ENCODE assay signal across 27 cellular contexts in the genomic region with DNA sequence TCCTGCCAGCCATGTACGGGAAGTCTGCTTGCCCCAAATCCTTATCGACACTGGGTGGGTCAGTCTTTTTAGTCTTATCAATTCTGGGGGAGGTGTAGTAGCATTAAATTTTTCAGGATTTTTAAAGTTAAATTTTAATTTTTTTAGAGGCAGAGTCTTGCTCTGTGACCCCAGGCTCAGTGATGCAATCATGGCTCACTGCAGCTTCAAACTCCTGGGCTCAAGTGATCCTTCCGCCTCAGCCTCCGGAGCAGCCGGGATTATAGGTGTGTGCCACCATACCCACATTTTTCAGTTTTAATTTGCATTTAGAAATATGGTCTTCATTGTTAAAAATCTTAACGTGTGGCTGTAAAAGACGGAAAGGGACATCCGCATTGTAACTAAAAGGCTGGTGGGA. TPM values are rescaled to one million over a fixed set of nuclear protein-coding genes. Genes with fewer than 3 reads are reported as not detected.
A peak's percentile ranks its signal among the peaks of the same experiment; 100 is the strongest.
DNase-seq lines count a peak whose midpoint lies in the region; ATAC-seq and TF ChIP-seq lines count a peak whose summit lies in the region.
"Had no signal": no experiment of that assay in that cellular context is flagged by ENCODE, and none has a peak within 500 bp of the region (broad histone marks: within the 10 kb centered on the region; RNA-seq: fewer than 3 reads in every experiment).

No MANE protein-coding gene starts in this region.

- no peak overlapping the region for H2AFZ ChIP-seq in GM23338

- H3K36me3 Mint-ChIP-seq in GM23338 (ENCODE audit: low read depth) (peaks cover 13% of the 10 kb centered on the region), WTC11 (peaks cover 10% of the 10 kb centered on the region)
- H3K36me3 Mint-ChIP-seq in activated CD4-positive, alpha-beta T cell treated with anti-CD3 and anti-CD28 coated beads, Interleukin-2, amount 10 ng/mL, durations not matched to agents 7 days and 5 days (ENCODE audit: low read depth), result no peaks in the 10 kb centered on the region
- H3K36me3 Mint-ChIP-seq: CD14-positive monocyte; CD4-positive, alpha-beta memory T cell; CD4-positive, CD25-positive, alpha-beta regulatory T cell had no signal

- no peak overlapping the region for H3K9ac ChIP-seq in subcutaneous abdominal adipose tissue (ENCODE audit: low read length in 5 of 5)
- H3K9ac ChIP-seq: BLaER1 had no signal

- H3K4me3 Mint-ChIP-seq in GM23338 (no peak overlapping the region), WTC11 (no peak overlapping the region)
- no peak overlapping the region for H3K4me3 Mint-ChIP-seq in activated CD4-positive, alpha-beta T cell treated with anti-CD3 and anti-CD28 coated beads, Interleukin-2, amount 10 ng/mL, durations not matched to agents 7 days and 5 days
- H3K4me3 Mint-ChIP-seq: CD14-positive monocyte; CD4-positive, alpha-beta memory T cell; CD4-positive, CD25-positive, alpha-beta regulatory T cell; CD8-positive, alpha-beta memory T cell had no signal

- H3K27me3 ChIP-seq in GM23338 (ENCODE audit: insufficient read depth), result no peaks in the 10 kb centered on the region
- no peaks in the 10 kb centered on the region for H3K27me3 ChIP-seq in subcutaneous abdominal adipose tissue (ENCODE audit: control insufficient read depth in 5 of 5, insufficient read depth in 4 of 5, low read length in 5 of 5)
- H3K27me3 ChIP-seq: BLaER1 had no signal

- H3K79me2 ChIP-seq in GM23338 (replicated peaks; ENCODE audit: insufficient read depth), result no peaks in the 10 kb centered on the region

- no peak overlapping the region for H3K4me3 ChIP-seq in GM23338
- no peak overlapping the region for H3K4me3 ChIP-seq in subcutaneous abdominal adipose tissue (ENCODE audit: low read depth in 1 of 5, low read length in 5 of 5)
- H3K4me3 ChIP-seq: BLaER1, GM12878 had no signal

- peak overlapping the region; percentile 13; the same call in 1 of the 2 replicates for H3K4me2 ChIP-seq in GM23338
- H3K4me2 ChIP-seq: BLaER1 had no signal

- H3K4me1 Mint-ChIP-seq in GM23338, result peaks cover 47% of the 10 kb centered on the region
- peaks cover 56% of the 10 kb centered on the region for H3K4me1 Mint-ChIP-seq in WTC11
- H3K4me1 Mint-ChIP-seq in activated CD4-positive, alpha-beta T cell treated with anti-CD3 and anti-CD28 coated beads, Interleukin-2, amount 10 ng/mL, durations not matched to agents 7 days and 5 days, result no peaks in the 10 kb centered on the region
- H3K4me1 Mint-ChIP-seq: CD14-positive monocyte; CD4-positive, alpha-beta memory T cell; CD4-positive, CD25-positive, alpha-beta regulatory T cell; CD8-positive, alpha-beta memory T cell had no signal

- H3K9me3 ChIP-seq in subcutaneous abdominal adipose tissue (ENCODE audit: control insufficient read depth in 5 of 5, low read length in 5 of 5), result no peaks in the 10 kb centered on the region
- H3K9me3 ChIP-seq: BE2C, BLaER1 had no signal

- 0 out of 2 replicates have a peak, but pooled peaks cover 5% of the 10 kb centered on the region for H3K9me2 ChIP-seq in GM23338 (ENCODE audit: insufficient read depth)

- H3F3A ChIP-seq in GM23338 (replicated peaks; ENCODE audit: low read depth), result no peaks in the 10 kb centered on the region

- peaks cover 26% of the 10 kb centered on the region for H3K4me1 ChIP-seq in GM23338 (ENCODE audit: insufficient read depth)
- peaks cover 4 to 23% (median 11%) of the 10 kb centered on the region in 5 donors for H3K4me1 ChIP-seq in subcutaneous abdominal adipose tissue (ENCODE audit: control insufficient read depth in 5 of 5, insufficient read depth in 5 of 5, low read length in 5 of 5)
- H3K4me1 ChIP-seq: BE2C, BLaER1 had no signal

- POLR2A ChIA-PET in WTC11 (lab: Charles Lee), result interaction anchor here (0.7 kb wide), 2 partner anchors 221 to 915 kb away, joined by 3 to 4 read pairs; no protein-coding TSS in a partner anchor
- POLR2A ChIA-PET in activated CD4-positive, alpha-beta T cell treated with anti-CD3 and anti-CD28 coated beads, Interleukin-2, amount 10 ng/mL, durations not matched to agents 7 days and 5 days (lab: Charles Lee), result no interaction called here

- H3K9me3 Mint-ChIP-seq in GM23338 (peaks cover 17% of the 10 kb centered on the region), WTC11 (peaks cover 32% of the 10 kb centered on the region)
- no peaks in the 10 kb centered on the region for H3K9me3 Mint-ChIP-seq in activated CD4-positive, alpha-beta T cell treated with anti-CD3 and anti-CD28 coated beads, Interleukin-2, amount 10 ng/mL, durations not matched to agents 7 days and 5 days
- H3K9me3 Mint-ChIP-seq: CD14-positive monocyte; CD8-positive, alpha-beta memory T cell had no signal

- no peaks in the 10 kb centered on the region for H4K20me1 ChIP-seq in GM23338 (replicated peaks; ENCODE audit: insufficient read depth)
- H4K20me1 ChIP-seq: BLaER1 had no signal

- CTCF ChIA-PET in WTC11 (lab: Charles Lee), result interaction anchor here (1.2 to 1.6 kb wide), 3 partner anchors 69 to 187 kb away, joined by 3 to 10 read pairs (median 9); partner anchors contain the start of gene RRBP1
- CTCF ChIA-PET in activated CD4-positive, alpha-beta T cell treated with anti-CD3 and anti-CD28 coated beads, Interleukin-2, amount 10 ng/mL, durations not matched to agents 7 days and 5 days (lab: Charles Lee), result interaction anchor here (0.7 to 1.1 kb wide), 2 partner anchors 69 to 144 kb away, joined by 3 read pairs; partner anchors contain the start of gene RRBP1

- H3K27ac ChIP-seq in GM23338 (ENCODE audit: low read depth), result no peak overlapping the region
- peak overlapping the region; percentile 26 for H3K27ac ChIP-seq in subcutaneous abdominal adipose tissue (ENCODE audit: low read depth, low read length)
- H3K27ac ChIP-seq: BLaER1 had no signal

- H3K27ac Mint-ChIP-seq in GM23338, result no peak overlapping the region
- H3K27ac Mint-ChIP-seq in WTC11, result no peak overlapping the region
- no peak overlapping the region for H3K27ac Mint-ChIP-seq in activated CD4-positive, alpha-beta T cell treated with anti-CD3 and anti-CD28 coated beads, Interleukin-2, amount 10 ng/mL, durations not matched to agents 7 days and 5 days
- H3K27ac Mint-ChIP-seq: CD14-positive monocyte; CD4-positive, alpha-beta memory T cell; CD8-positive, alpha-beta memory T cell had no signal

- no peak for TF ChIP-seq CTCF in GM23338 (conservative IDR thresholded peaks at IDR 0.05; ENCODE audit: low read depth in 2 of 2)
- TF ChIP-seq CTCF in WTC11 (IDR thresholded peaks at IDR 0.05), result no peak

- ATAC-seq in GM23338, result no peak
- ATAC-seq in WTC11, result no peak
- no peak for ATAC-seq in HG03354 (IDR thresholded peaks at IDR 0.05; ENCODE audit: poor library complexity, severe bottlenecking, unreplicated experiment)
- ATAC-seq: GM12878 had no signal

- H3K36me3 ChIP-seq in GM23338 (ENCODE audit: insufficient read depth) (no peaks in the 10 kb centered on the region), subcutaneous abdominal adipose tissue (ENCODE audit: control insufficient read depth in 5 of 5, insufficient read depth in 5 of 5, low read length in 5 of 5) (no peaks in the 10 kb centered on the region)
- H3K36me3 ChIP-seq: BE2C, BLaER1 had no signal

- DNase-seq in GM23338 (ENCODE audit: low spot score), result no peak
- DNase-seq in WTC11 (ENCODE audit: low spot score), result no peak
- no peak for DNase-seq in activated CD4-positive, alpha-beta T cell treated with anti-CD3 and anti-CD28 coated beads, Interleukin-2, amount 10 ng/mL, durations not matched to agents 7 days and 5 days
- DNase-seq: 8988T; ACHN; BE2C; C1 segment of cervical spinal cord; CD4-positive, alpha-beta memory T cell; CD4-positive, CD25-positive, alpha-beta regulatory T cell; CD8-positive, alpha-beta memory T cell; COR-L47; DMS 273 treated with DMSO at 0.1 percent for 48 hours; DMS153; DMS53; DMS79; DND-41; EL; GDM1 had no signal

- H3K27me3 Mint-ChIP-seq in GM23338 (ENCODE audit: insufficient read depth, low read depth, poor library complexity) (peaks cover 9% of the 10 kb centered on the region), WTC11 (ENCODE audit: low read depth) (peaks cover 29% of the 10 kb centered on the region)
- H3K27me3 Mint-ChIP-seq in activated CD4-positive, alpha-beta T cell treated with anti-CD3 and anti-CD28 coated beads, Interleukin-2, amount 10 ng/mL, durations not matched to agents 7 days and 5 days, result peaks cover 22% of the 10 kb centered on the region

TF ChIP-seq in GM23338, 12 proteins besides CTCF, POLR2A, EP300 and RAD21:
- TF ChIP-seq ZNF331 (CRISPR knock-in tag; IDR thresholded peaks at IDR 0.05; ENCODE audit: low read depth) (no peak), CREB1 (CRISPR knock-in tag; IDR thresholded peaks at IDR 0.05; ENCODE audit: low read depth) (no peak)

TF ChIP-seq in WTC11, 78 proteins besides CTCF, POLR2A, EP300 and RAD21:
- TF ChIP-seq ZNF263 (CRISPR knock-in tag; IDR thresholded peaks at IDR 0.05; ENCODE audit: low read depth) (no peak), RELA (CRISPR knock-in tag; IDR thresholded peaks at IDR 0.05; ENCODE audit: borderline replicate concordance) (no peak), GABPB1 (CRISPR knock-in tag; IDR thresholded peaks at IDR 0.05) (0 out of 2 replicates have a peak, but pooled peaks have one; percentile 27)

RNA-seq across cellular contexts. Expression of gene BANF2, which starts 51.9 kb away (rescaled TPM):
- total RNA-seq in GM23338 (2014; rRNA removed; shearing (Covaris generic)), result not detected in 2 replicates
- not detected in 2 replicates for polyA plus RNA-seq in GM23338 (2016; fragmentation: Nextera tagmentation; extraction: Ambion mirVana)
- total RNA-seq in WTC11 (2021), result not detected in 3 replicates
- not detected for total RNA-seq in activated CD4-positive, alpha-beta T cell treated with anti-CD3 and anti-CD28 coated beads, Interleukin-2, amount 10 ng/mL, durations not matched to agents 7 days and 5 days
- total RNA-seq: A673; CD4-positive, alpha-beta memory T cell; CD4-positive, CD25-positive, alpha-beta regulatory T cell; CD8-positive, alpha-beta memory T cell; Daoy; G401; GM12878 had no signal
- polyA plus RNA-seq: AG04450; CD14-positive monocyte; CD4-positive, alpha-beta memory T cell; CD4-positive, CD25-positive, alpha-beta regulatory T cell; CD8-positive, alpha-beta memory T cell; GM12878 had no signal
